In genomic region chr9:120942186-120943001, GRCh38 we compare ENCODE assay signal across 11 cellular contexts. TPM values are rescaled to one million over a fixed set of nuclear protein-coding genes. Genes with fewer than 3 reads are reported as not detected.
A peak's percentile ranks its signal among the peaks of the same experiment; 100 is the strongest.
DNase-seq lines count a peak whose midpoint lies in the region; ATAC-seq and TF ChIP-seq lines count a peak whose summit lies in the region.
"Had no signal": no experiment of that assay in that cellular context is flagged by ENCODE, and none has a peak within 500 bp of the region (broad histone marks: within the 10 kb centered on the region; RNA-seq: fewer than 3 reads in every experiment).

No MANE protein-coding gene starts in this region.

- DNase-seq in RWPE2 (ENCODE audit: low spot score) (no peak), esophagus squamous epithelium (lab: John Stamatoyannopoulos, UW) (no peak), tibial nerve (ENCODE audit: low spot score in 2 of 2) (no peak), GDM1 (lab: John Stamatoyannopoulos, UW) (no peak), NCI-H2081 treated with DMSO at 0.1 percent for 48 hours (lab: John Stamatoyannopoulos, UW) (no peak), SHP77 treated with DMSO at 0.1 percent for 48 hours (lab: John Stamatoyannopoulos, UW) (no peak)
- no peak for DNase-seq in activated CD8-positive, alpha-beta memory T cell treated with anti-CD3 and anti-CD28 coated beads for 24 hours
- DNase-seq: activated T-cell treated with anti-CD3 and anti-CD28 coated beads, Interleukin-2, amount 50 U/mL, for 24 hours; DMS79 treated with DMSO at 0.1 percent for 48 hours had no signal

- H3K9ac ChIP-seq in muscle layer of colon (ENCODE audit: low read length): peak overlapping the region; percentile 17

- TF ChIP-seq CTCF in RWPE2 (IDR thresholded peaks at IDR 0.05; ENCODE audit: poor library complexity, severe bottlenecking) (no peak), esophagus squamous epithelium (IDR thresholded peaks at IDR 0.05) (no peak), tibial nerve (IDR thresholded peaks at IDR 0.05) (no peak)

- no peaks in the 10 kb centered on the region for H3K27me3 ChIP-seq in RWPE2 (ENCODE audit: insufficient read depth, poor library complexity, severe bottlenecking)
- H3K27me3 ChIP-seq in esophagus squamous epithelium: no peaks in the 10 kb centered on the region
- H3K27me3 ChIP-seq in muscle layer of colon (ENCODE audit: control insufficient read depth in 1 of 2, insufficient read depth in 2 of 2, low read length in 2 of 2): no peaks in the 10 kb centered on the region
- H3K27me3 ChIP-seq in tibial nerve: no peaks in the 10 kb centered on the region

- ATAC-seq in RWPE2 (ENCODE audit: low read depth): peak; percentile 34; the same call in 2 of the 3 replicates

- no peaks in the 10 kb centered on the region for H3K36me3 ChIP-seq in RWPE2 (ENCODE audit: low read depth)
- H3K36me3 ChIP-seq in esophagus squamous epithelium: no peaks in the 10 kb centered on the region
- H3K36me3 ChIP-seq in muscle layer of colon (ENCODE audit: insufficient read depth, low read length): no peaks in the 10 kb centered on the region
- H3K36me3 ChIP-seq in tibial nerve: no peaks in the 10 kb centered on the region

- WGBS in esophagus squamous epithelium, 2 donors: 35 to 45% methylated on average over 7 to 8 of the region's 8 CpGs
- 17 to 26% methylated on average over 8 of the region's 8 CpGs for WGBS in tibial nerve, 2 donors

- TF ChIP-seq POLR2A in esophagus squamous epithelium (IDR thresholded peaks at IDR 0.05) (no peak), tibial nerve (IDR thresholded peaks at IDR 0.05) (no peak)

- H3K9me3 ChIP-seq in RWPE2 (ENCODE audit: severe bottlenecking) (no peaks in the 10 kb centered on the region), esophagus squamous epithelium (no peaks in the 10 kb centered on the region), muscle layer of colon (ENCODE audit: low read length) (no peaks in the 10 kb centered on the region), tibial nerve (no peaks in the 10 kb centered on the region)

- peaks cover 37% of the 10 kb centered on the region for H3K4me1 ChIP-seq in RWPE2 (ENCODE audit: insufficient read depth, poor library complexity, severe bottlenecking)
- H3K4me1 ChIP-seq in esophagus squamous epithelium: peaks cover 0 to 66% (median 29%) of the 10 kb centered on the region in 3 donors
- H3K4me1 ChIP-seq in muscle layer of colon (ENCODE audit: insufficient read depth, low read length): peaks cover 19% of the 10 kb centered on the region
- H3K4me1 ChIP-seq in tibial nerve: peaks cover 4 to 49% (median 16%) of the 10 kb centered on the region in 4 donors

- TF ChIP-seq EP300 in tibial nerve (IDR thresholded peaks at IDR 0.05): peak in 1 of 2 donors; percentile 71

- H3K27ac ChIP-seq in RWPE2 (ENCODE audit: poor library complexity, severe bottlenecking): peak overlapping the region; percentile 64
- H3K27ac ChIP-seq in esophagus squamous epithelium: peak overlapping the region; percentile 67 to 91 (median 78)
- H3K27ac ChIP-seq in muscle layer of colon (ENCODE audit: low read depth, low read length): peak overlapping the region; percentile 62
- peak overlapping the region; percentile 53 to 93 (median 74) for H3K27ac ChIP-seq in tibial nerve

- intact Hi-C loops in esophagus squamous epithelium (cut with DNase I): no loop called here

- H3K4me3 ChIP-seq in RWPE2 (ENCODE audit: severe bottlenecking) (no peak overlapping the region), esophagus squamous epithelium (no peak overlapping the region), muscle layer of colon (ENCODE audit: low read depth in 1 of 2, low read length in 2 of 2) (no peak overlapping the region), tibial nerve (no peak overlapping the region)
- H3K4me3 ChIP-seq: smooth muscle cell had no signal

RNA-seq across cellular contexts. Expression of gene TRAF1, which starts 15.8 kb away (rescaled TPM):
- total RNA-seq in esophagus squamous epithelium: 1 to 10 TPM; 2.5 to 5.7 (median 2.8) TPM
- 10 to 100 TPM; 12.3 to 21.0 (median 19.8) TPM for total RNA-seq in tibial nerve
